In the genomic region with DNA sequence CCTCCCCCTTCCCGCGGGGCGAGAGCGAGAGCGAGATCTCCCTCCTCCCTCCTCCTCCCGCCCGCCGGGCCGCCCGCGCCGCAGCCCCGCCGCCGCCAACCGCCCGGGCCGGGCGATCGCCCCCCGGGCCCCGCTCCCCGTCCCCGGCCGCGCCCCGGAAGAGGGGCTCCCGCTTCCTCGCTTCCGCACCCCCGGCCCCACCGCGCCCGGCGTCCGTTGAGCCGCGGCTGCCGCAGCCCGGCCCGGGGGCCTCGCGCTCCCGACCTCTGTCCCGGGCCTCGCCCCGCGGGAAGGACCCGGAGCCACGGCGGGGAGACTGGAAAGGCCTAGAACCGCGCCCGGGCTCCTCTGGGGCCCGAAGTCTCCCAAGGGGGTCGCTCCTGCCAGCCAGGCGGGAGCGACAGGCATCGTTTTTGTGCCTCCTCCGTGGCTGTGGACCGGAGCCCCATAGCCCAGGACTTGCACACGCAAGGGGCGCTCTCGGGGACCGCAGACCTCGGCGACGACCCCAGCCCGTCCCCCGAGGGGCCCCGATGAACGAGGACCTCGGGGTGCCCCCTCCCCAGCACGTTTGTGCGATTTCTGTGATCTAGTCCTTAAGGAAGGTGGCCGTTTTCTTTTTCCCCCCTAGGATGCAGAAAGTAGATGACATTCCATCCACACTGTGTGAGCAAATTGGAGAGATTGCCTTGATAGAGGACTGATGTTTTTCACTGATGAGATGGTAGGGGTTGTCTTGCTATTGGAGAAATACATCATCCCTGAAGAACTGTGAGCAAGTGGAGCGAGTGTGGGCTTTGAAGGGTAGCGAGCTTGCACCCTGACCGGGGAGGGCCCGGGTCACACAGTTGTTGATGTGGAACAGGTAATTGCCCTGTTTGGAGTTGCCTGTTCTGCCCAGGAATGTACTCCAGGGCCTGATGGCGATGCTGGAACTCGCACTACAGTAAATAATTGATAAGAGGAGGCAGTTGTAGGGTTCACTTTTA, we compare ENCODE assay signal across 1 cellular context.
TF ChIP-seq lines count a peak whose summit lies in the region.

No MANE protein-coding gene starts in this region.

TF ChIP-seq in HepG2, 621 proteins besides CTCF, POLR2A, EP300 and RAD21 (continued from another document and continues in another):
- TF ChIP-seq ZNF670 (CRISPR knock-in tag; IDR thresholded peaks at IDR 0.05; ENCODE audit: borderline replicate concordance) (no peak), RARG (CRISPR knock-in tag; IDR thresholded peaks at IDR 0.05; ENCODE audit: low read depth) (no peak), ZNF460 (CRISPR knock-in tag; IDR thresholded peaks at IDR 0.05; ENCODE audit: borderline replicate concordance) (no peak), NR1H2 (CRISPR knock-in tag; IDR thresholded peaks at IDR 0.05; ENCODE audit: borderline replicate concordance, low read depth) (no peak), ZBTB1 (CRISPR knock-in tag; IDR thresholded peaks at IDR 0.05; ENCODE audit: borderline replicate concordance) (no peak), POGZ (CRISPR knock-in tag; IDR thresholded peaks at IDR 0.05) (0 out of 2 replicates have a peak, but pooled peaks have one; percentile 17), CEBPG (CRISPR knock-in tag; IDR thresholded peaks at IDR 0.05) (no peak), SRY (CRISPR knock-in tag; IDR thresholded peaks at IDR 0.05) (0 out of 2 replicates have a peak, but pooled peaks have one; percentile 13), MEIS1 (CRISPR knock-in tag; IDR thresholded peaks at IDR 0.05; ENCODE audit: borderline replicate concordance) (no peak), KMT2B (CRISPR knock-in tag; IDR thresholded peaks at IDR 0.05) (0 out of 2 replicates have a peak, but pooled peaks have one; percentile 39), STAT5B (CRISPR knock-in tag; IDR thresholded peaks at IDR 0.05) (0 out of 2 replicates have a peak, but pooled peaks have one; percentile 43), NRL (CRISPR knock-in tag; IDR thresholded peaks at IDR 0.05; ENCODE audit: borderline replicate concordance) (peak; percentile 53; the same call in 1 of the 2 replicates), ELF3 (CRISPR knock-in tag; IDR thresholded peaks at IDR 0.05) (no peak), ZBTB25 (CRISPR knock-in tag; IDR thresholded peaks at IDR 0.05) (no peak; the same call in 1 of the 2 replicates), ZFP36L2 (CRISPR knock-in tag; IDR thresholded peaks at IDR 0.05) (no peak), ZNF225 (CRISPR knock-in tag; IDR thresholded peaks at IDR 0.05) (no peak), KLF11 (CRISPR knock-in tag; IDR thresholded peaks at IDR 0.05) (no peak), SIX4 (CRISPR knock-in tag; IDR thresholded peaks at IDR 0.05) (no peak), NFE2 (CRISPR knock-in tag; IDR thresholded peaks at IDR 0.05) (no peak), ZNF776 (CRISPR knock-in tag; IDR thresholded peaks at IDR 0.05) (0 out of 2 replicates have a peak, but pooled peaks have one; percentile 13), IRX3 (CRISPR knock-in tag; IDR thresholded peaks at IDR 0.05; ENCODE audit: borderline replicate concordance, low read depth) (no peak), NFKBIZ (CRISPR knock-in tag; IDR thresholded peaks at IDR 0.05) (no peak), ZNF503 (CRISPR knock-in tag; IDR thresholded peaks at IDR 0.05) (no peak), ZNF792 (CRISPR knock-in tag; IDR thresholded peaks at IDR 0.05) (no peak), ARNT2 (CRISPR knock-in tag; IDR thresholded peaks at IDR 0.05; ENCODE audit: low read depth) (no peak), GTF3A (CRISPR knock-in tag; conservative IDR thresholded peaks at IDR 0.05) (no peak), TARDBP (CRISPR knock-in tag; IDR thresholded peaks at IDR 0.05) (0 out of 2 replicates have a peak, but pooled peaks have one; percentile 28), AHR (CRISPR knock-in tag; IDR thresholded peaks at IDR 0.05) (no peak), E2F2 (CRISPR knock-in tag; IDR thresholded peaks at IDR 0.05; ENCODE audit: borderline replicate concordance) (no peak), SAFB2 (CRISPR knock-in tag; IDR thresholded peaks at IDR 0.05; ENCODE audit: borderline replicate concordance, low read depth) (no peak; the same call in 1 of the 2 replicates), TERF1 (CRISPR knock-in tag; IDR thresholded peaks at IDR 0.05) (no peak; the same call in 1 of the 2 replicates), ZNF326 (CRISPR knock-in tag; IDR thresholded peaks at IDR 0.05; ENCODE audit: borderline replicate concordance) (no peak), SMAD9 (CRISPR knock-in tag; IDR thresholded peaks at IDR 0.05) (no peak)
- TF ChIP-seq, protein P1, sequence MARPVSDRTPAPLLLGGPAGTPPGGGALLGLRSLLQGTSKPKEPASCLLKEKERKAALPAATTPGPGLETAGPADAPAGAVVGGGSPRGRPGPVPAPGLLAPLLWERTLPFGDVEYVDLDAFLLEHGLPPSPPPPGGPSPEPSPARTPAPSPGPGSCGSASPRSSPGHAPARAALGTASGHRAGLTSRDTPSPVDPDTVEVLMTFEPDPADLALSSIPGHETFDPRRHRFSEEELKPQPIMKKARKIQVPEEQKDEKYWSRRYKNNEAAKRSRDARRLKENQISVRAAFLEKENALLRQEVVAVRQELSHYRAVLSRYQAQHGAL (CRISPR knock-in tag; IDR thresholded peaks at IDR 0.05; ENCODE audit: not compliant biosample characterization) = no peak
- TF ChIP-seq, protein P2, sequence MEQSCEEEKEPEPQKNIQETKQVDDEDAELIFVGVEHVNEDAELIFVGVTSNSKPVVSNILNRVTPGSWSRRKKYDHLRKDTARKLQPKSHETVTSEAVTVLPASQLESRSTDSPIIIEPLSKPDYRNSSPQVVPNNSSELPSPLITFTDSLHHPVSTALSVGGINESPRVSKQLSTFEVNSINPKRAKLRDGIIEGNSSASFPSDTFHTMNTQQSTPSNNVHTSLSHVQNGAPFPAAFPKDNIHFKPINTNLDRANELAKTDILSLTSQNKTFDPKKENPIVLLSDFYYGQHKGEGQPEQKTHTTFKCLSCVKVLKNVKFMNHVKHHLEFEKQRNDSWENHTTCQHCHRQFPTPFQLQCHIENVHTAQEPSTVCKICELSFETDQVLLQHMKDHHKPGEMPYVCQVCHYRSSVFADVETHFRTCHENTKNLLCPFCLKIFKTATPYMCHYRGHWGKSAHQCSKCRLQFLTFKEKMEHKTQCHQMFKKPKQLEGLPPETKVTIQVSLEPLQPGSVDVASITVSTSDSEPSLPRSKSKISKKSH (CRISPR knock-in tag; IDR thresholded peaks at IDR 0.05; ENCODE audit: borderline replicate concordance) = no peak
- TF ChIP-seq, protein P3, sequence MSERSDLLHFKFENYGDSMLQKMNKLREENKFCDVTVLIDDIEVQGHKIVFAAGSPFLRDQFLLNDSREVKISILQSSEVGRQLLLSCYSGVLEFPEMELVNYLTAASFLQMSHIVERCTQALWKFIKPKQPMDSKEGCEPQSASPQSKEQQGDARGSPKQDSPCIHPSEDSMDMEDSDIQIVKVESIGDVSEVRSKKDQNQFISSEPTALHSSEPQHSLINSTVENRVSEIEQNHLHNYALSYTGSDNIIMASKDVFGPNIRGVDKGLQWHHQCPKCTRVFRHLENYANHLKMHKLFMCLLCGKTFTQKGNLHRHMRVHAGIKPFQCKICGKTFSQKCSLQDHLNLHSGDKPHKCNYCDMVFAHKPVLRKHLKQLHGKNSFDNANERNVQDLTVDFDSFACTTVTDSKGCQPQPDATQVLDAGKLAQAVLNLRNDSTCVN (CRISPR knock-in tag; IDR thresholded peaks at IDR 0.05; ENCODE audit: borderline replicate concordance) = no peak
- TF ChIP-seq, protein P4, sequence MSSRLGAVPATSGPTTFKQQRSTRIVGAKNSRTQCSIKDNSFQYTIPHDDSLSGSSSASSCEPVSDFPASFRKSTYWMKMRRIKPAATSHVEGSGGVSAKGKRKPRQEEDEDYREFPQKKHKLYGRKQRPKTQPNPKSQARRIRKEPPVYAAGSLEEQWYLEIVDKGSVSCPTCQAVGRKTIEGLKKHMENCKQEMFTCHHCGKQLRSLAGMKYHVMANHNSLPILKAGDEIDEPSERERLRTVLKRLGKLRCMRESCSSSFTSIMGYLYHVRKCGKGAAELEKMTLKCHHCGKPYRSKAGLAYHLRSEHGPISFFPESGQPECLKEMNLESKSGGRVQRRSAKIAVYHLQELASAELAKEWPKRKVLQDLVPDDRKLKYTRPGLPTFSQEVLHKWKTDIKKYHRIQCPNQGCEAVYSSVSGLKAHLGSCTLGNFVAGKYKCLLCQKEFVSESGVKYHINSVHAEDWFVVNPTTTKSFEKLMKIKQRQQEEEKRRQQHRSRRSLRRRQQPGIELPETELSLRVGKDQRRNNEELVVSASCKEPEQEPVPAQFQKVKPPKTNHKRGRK (CRISPR knock-in tag; IDR thresholded peaks at IDR 0.05) = no peak
- TF ChIP-seq, protein P5, sequence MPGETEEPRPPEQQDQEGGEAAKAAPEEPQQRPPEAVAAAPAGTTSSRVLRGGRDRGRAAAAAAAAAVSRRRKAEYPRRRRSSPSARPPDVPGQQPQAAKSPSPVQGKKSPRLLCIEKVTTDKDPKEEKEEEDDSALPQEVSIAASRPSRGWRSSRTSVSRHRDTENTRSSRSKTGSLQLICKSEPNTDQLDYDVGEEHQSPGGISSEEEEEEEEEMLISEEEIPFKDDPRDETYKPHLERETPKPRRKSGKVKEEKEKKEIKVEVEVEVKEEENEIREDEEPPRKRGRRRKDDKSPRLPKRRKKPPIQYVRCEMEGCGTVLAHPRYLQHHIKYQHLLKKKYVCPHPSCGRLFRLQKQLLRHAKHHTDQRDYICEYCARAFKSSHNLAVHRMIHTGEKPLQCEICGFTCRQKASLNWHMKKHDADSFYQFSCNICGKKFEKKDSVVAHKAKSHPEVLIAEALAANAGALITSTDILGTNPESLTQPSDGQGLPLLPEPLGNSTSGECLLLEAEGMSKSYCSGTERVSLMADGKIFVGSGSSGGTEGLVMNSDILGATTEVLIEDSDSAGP (CRISPR knock-in tag; IDR thresholded peaks at IDR 0.05; ENCODE audit: borderline replicate concordance) = peak; percentile 26; the same call in 1 of the 2 replicates
- TF ChIP-seq, protein P6, sequence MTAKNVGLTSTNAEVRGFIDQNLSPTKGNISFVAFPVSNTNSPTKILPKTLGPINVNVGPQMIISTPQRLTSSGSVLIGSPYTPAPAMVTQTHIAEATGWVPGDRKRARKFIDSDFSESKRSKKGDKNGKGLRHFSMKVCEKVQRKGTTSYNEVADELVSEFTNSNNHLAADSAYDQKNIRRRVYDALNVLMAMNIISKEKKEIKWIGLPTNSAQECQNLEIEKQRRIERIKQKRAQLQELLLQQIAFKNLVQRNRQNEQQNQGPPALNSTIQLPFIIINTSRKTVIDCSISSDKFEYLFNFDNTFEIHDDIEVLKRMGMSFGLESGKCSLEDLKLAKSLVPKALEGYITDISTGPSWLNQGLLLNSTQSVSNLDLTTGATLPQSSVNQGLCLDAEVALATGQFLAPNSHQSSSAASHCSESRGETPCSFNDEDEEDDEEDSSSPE (CRISPR knock-in tag; IDR thresholded peaks at IDR 0.05) = no peak
